Comparison of ENCODE assay signal across 13 cellular contexts in the genomic region with DNA sequence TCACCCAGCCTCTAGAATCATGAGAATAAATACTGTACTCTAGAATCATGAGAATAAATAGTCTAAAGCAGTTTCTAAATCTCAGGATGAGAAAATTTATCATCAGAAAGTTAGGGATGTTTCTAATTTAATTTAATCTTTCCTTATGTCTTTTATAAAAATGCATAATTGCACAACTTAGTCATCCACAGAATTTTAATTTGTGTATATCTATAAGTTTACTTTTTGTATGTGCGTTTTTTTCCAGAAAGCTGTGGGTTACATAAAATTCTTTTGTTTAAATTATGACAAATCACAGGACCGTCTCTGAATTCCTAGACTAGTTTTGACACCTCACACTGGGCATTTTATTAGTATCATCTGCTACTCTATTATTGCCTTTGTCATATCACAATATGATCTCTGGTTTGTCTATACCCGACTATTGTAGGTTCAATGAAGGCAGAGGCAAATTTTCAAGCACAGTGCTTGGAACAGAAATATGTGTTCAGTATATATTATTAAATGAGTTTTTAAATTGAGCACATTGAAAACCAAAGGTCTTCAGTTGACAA.
DNase-seq lines count a peak whose midpoint lies in the region; ATAC-seq and TF ChIP-seq lines count a peak whose summit lies in the region.
"Had no signal": no experiment of that assay in that cellular context is flagged by ENCODE, and none has a peak within 500 bp of the region (broad histone marks: within the 10 kb centered on the region; RNA-seq: fewer than 3 reads in every experiment).

No MANE protein-coding gene starts in this region.

- WGBS in smooth muscle cell (ENCODE audit: low lambda C conversion rate) = 81% methylated on average over 3 of the region's 3 CpGs
- 50 to 81% methylated on average over 3 of the region's 3 CpGs for WGBS in gastroesophageal sphincter (ENCODE audit: low coverage in 1 of 2), 2 donors

- H2AFZ ChIP-seq in PC-3 (ENCODE audit: low read length) (no peak overlapping the region), smooth muscle cell (ENCODE audit: low read depth) (peak overlapping the region; percentile 10)

- H3K27me3 Mint-ChIP-seq in activated CD8-positive, alpha-beta memory T cell treated with anti-CD3 and anti-CD28 coated beads, Interleukin-2, amount 10 ng/mL, durations not matched to agents 7 days and 5 days = no peaks in the 10 kb centered on the region
- H3K27me3 Mint-ChIP-seq: CD4-positive, alpha-beta memory T cell had no signal

- no peaks in the 10 kb centered on the region for H3K79me2 ChIP-seq in PC-3 (ENCODE audit: low read length)
- no peaks in the 10 kb centered on the region for H3K79me2 ChIP-seq in smooth muscle cell (ENCODE audit: low read depth)

- H3K9me3 ChIP-seq in PC-3 (ENCODE audit: low read length) = no peaks in the 10 kb centered on the region
- no peaks in the 10 kb centered on the region for H3K9me3 ChIP-seq in adipocyte (ENCODE audit: control insufficient read depth, low read length)
- H3K9me3 ChIP-seq in smooth muscle cell (replicated peaks; ENCODE audit: low read depth) = no peaks in the 10 kb centered on the region
- peaks cover 0 to 3% (median 0%) of the 10 kb centered on the region in 3 donors for H3K9me3 ChIP-seq in gastroesophageal sphincter

- no peaks in the 10 kb centered on the region for H3K9me2 ChIP-seq in PC-3 (replicated peaks; ENCODE audit: low read length)

- H3K4me2 ChIP-seq in PC-3 (ENCODE audit: low read length) = 0 out of 2 replicates have a peak overlapping the region, but pooled peaks have one; percentile 12
- no peak overlapping the region for H3K4me2 ChIP-seq in smooth muscle cell

- DNase-seq in PC-3 (peak; percentile 27), adipocyte (ENCODE audit: low read depth) (peak; percentile 37), smooth muscle cell (lab: John Stamatoyannopoulos, UW; ENCODE audit: unreplicated experiment) (no peak), NCI-H82 (lab: John Stamatoyannopoulos, UW) (no peak)
- DNase-seq in activated CD8-positive, alpha-beta memory T cell treated with anti-CD3 and anti-CD28 coated beads, Interleukin-2, amount 10 ng/mL, durations not matched to agents 7 days and 5 days = no peak
- DNase-seq: C1 segment of cervical spinal cord; Calu3; CD4-positive, alpha-beta memory T cell; COR-L47; DND-41; H7; HCEC 1CT had no signal

- H3K9ac ChIP-seq in PC-3 (ENCODE audit: low read length) (no peak overlapping the region), adipocyte (ENCODE audit: low read length) (no peak overlapping the region), smooth muscle cell (ENCODE audit: low read depth) (no peak overlapping the region)

- no TSS peak for BruUV-seq in PC-3 (replicated peaks; lab: Mats Ljungman, UMichigan)

- H3K4me1 Mint-ChIP-seq in activated CD8-positive, alpha-beta memory T cell treated with anti-CD3 and anti-CD28 coated beads, Interleukin-2, amount 10 ng/mL, durations not matched to agents 7 days and 5 days = no peaks in the 10 kb centered on the region
- H3K4me1 Mint-ChIP-seq: CD4-positive, alpha-beta memory T cell had no signal

- H3F3A ChIP-seq in PC-3 (ENCODE audit: low read length, unreplicated experiment) (no peaks in the 10 kb centered on the region), smooth muscle cell (ENCODE audit: low read depth) (no peaks in the 10 kb centered on the region)

- H3K36me3 Mint-ChIP-seq in activated CD8-positive, alpha-beta memory T cell treated with anti-CD3 and anti-CD28 coated beads, Interleukin-2, amount 10 ng/mL, durations not matched to agents 7 days and 5 days = no peaks in the 10 kb centered on the region
- H3K36me3 Mint-ChIP-seq: CD4-positive, alpha-beta memory T cell had no signal

- TF ChIP-seq POLR2A in gastroesophageal sphincter (IDR thresholded peaks at IDR 0.05) = no peak

- H3K27me3 ChIP-seq in PC-3 (ENCODE audit: low read length) (no peaks in the 10 kb centered on the region), adipocyte (replicated peaks; ENCODE audit: control insufficient read depth, insufficient read depth, low read length) (no peaks in the 10 kb centered on the region), smooth muscle cell (ENCODE audit: low read depth) (no peaks in the 10 kb centered on the region), gastroesophageal sphincter (no peaks in the 10 kb centered on the region)

- peak; percentile 67 for ATAC-seq in PC-3
- no peak for ATAC-seq in gastroesophageal sphincter
- ATAC-seq in activated CD8-positive, alpha-beta memory T cell treated with anti-CD3 and anti-CD28 coated beads, Interleukin-2, amount 10 ng/mL, durations not matched to agents 7 days and 5 days = no peak

- POLR2A ChIA-PET in PC-3 (lab: Charles Lee; ENCODE audit: unreplicated experiment) = no interaction called here

- H3K4me3 Mint-ChIP-seq in activated CD8-positive, alpha-beta memory T cell treated with anti-CD3 and anti-CD28 coated beads, Interleukin-2, amount 10 ng/mL, durations not matched to agents 7 days and 5 days = no peak overlapping the region
- H3K4me3 Mint-ChIP-seq: CD4-positive, alpha-beta memory T cell had no signal

- peaks cover 4% of the 10 kb centered on the region for H3K9me3 Mint-ChIP-seq in activated CD8-positive, alpha-beta memory T cell treated with anti-CD3 and anti-CD28 coated beads, Interleukin-2, amount 10 ng/mL, durations not matched to agents 7 days and 5 days (ENCODE audit: low read depth)

- TF ChIP-seq EP300 in gastroesophageal sphincter (IDR thresholded peaks at IDR 0.05) = no peak

- no peak for TF ChIP-seq CTCF in PC-3 (conservative IDR thresholded peaks at IDR 0.05; ENCODE audit: low read depth, low read length)
- TF ChIP-seq CTCF in smooth muscle cell (IDR thresholded peaks at IDR 0.05; ENCODE audit: borderline replicate concordance, insufficient read depth, poor library complexity, severe bottlenecking) = no peak
- TF ChIP-seq CTCF in gastroesophageal sphincter (IDR thresholded peaks at IDR 0.05) = no peak

- H3K36me3 ChIP-seq in PC-3 (ENCODE audit: low read depth, low read length) (no peaks in the 10 kb centered on the region), adipocyte (ENCODE audit: control insufficient read depth, insufficient read depth, low read length, severe bottlenecking) (no peaks in the 10 kb centered on the region), smooth muscle cell (ENCODE audit: low read depth) (no peaks in the 10 kb centered on the region), gastroesophageal sphincter (no peaks in the 10 kb centered on the region)

- H4K20me1 ChIP-seq in PC-3 (ENCODE audit: low read length) = no peaks in the 10 kb centered on the region
- no peaks in the 10 kb centered on the region for H4K20me1 ChIP-seq in smooth muscle cell (ENCODE audit: low read depth)

- H3K27ac Mint-ChIP-seq in activated CD8-positive, alpha-beta memory T cell treated with anti-CD3 and anti-CD28 coated beads, Interleukin-2, amount 10 ng/mL, durations not matched to agents 7 days and 5 days = no peak overlapping the region
- H3K27ac Mint-ChIP-seq: CD4-positive, alpha-beta memory T cell had no signal

- H3K27ac ChIP-seq in PC-3 (ENCODE audit: low read length) (no peak overlapping the region), smooth muscle cell (ENCODE audit: low read depth) (no peak overlapping the region), gastroesophageal sphincter (no peak overlapping the region)

- CTCF ChIA-PET in PC-3 (lab: Charles Lee) = interaction anchor here (0.6 kb wide), 1 partner anchor 106 kb away, joined by 4 read pairs; no protein-coding TSS in a partner anchor
- CTCF ChIA-PET in activated CD8-positive, alpha-beta memory T cell treated with anti-CD3 and anti-CD28 coated beads, Interleukin-2, amount 10 ng/mL, durations not matched to agents 7 days and 5 days (lab: Charles Lee) = no interaction called here

- intact Hi-C loops in PC-3 (cut with micrococcal nuclease) = no loop called here

- H3K4me3 ChIP-seq in PC-3 (ENCODE audit: low read length) = no peak overlapping the region
- H3K4me3 ChIP-seq in adipocyte (ENCODE audit: low read length) = no peak overlapping the region
- no peak overlapping the region for H3K4me3 ChIP-seq in smooth muscle cell
- no peak overlapping the region for H3K4me3 ChIP-seq in gastroesophageal sphincter

- H3K4me1 ChIP-seq in PC-3 (ENCODE audit: insufficient read depth, low read length) (peaks cover 25% of the 10 kb centered on the region), adipocyte (ENCODE audit: control insufficient read depth, insufficient read depth, low read length) (no peaks in the 10 kb centered on the region), smooth muscle cell (ENCODE audit: low read depth) (no peaks in the 10 kb centered on the region), gastroesophageal sphincter (no peaks in the 10 kb centered on the region)

Comparison
In these comparisons a context has a peak if more than half of its experiments do, and no peak if none do; other contexts are left out.
1. DNase-seq: peak in PC-3 (single experiment) and adipocyte (single experiment); none in smooth muscle cell (single experiment), NCI-H82 (single experiment) and activated CD8-positive, alpha-beta memory T cell treated with anti-CD3 and anti-CD28 coated beads, Interleukin-2, amount 10 ng/mL, durations not matched to agents 7 days and 5 days (single experiment).